In the genomic region with DNA sequence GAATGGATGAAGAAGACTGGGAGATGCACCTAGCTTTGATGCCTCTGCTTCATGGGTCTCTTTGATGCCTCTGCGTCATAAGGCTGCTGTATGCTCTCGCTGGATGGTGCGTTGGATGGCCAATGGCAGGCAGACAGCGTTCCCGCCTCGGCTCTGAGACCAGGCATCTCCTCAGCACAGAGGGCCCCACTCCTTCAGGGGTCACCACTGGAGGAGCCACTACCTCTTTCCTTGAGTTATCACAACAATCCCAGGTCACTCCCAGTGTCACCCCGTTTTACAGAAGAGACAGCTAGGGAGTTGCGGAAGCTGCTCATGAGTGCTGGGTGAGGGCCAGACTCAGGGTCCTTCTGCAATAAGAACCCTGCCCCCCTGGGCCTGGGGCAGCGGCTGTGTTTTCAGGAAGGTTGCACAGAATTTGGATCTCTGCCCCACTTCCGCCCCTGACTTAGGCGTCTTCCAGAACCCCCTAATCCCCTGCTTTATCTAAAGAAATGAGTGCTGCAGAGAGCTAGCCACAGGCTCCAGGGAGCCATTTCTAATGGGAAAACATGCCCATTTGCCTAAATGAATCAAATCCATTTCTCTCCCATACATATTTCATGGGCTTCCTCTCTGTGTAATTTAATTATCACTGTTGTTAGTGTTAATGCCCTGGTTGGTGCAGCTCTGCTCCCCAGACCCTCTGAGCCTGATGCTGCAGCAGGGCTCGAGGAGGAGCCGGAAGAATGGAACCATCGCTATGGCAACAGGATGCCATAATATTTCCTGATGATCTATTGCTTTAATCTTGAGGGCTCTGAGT, we compare ENCODE assay signal across 1 cellular context.
TF ChIP-seq lines count a peak whose summit lies in the region.

No MANE protein-coding gene starts in this region.

TF ChIP-seq in IMR-90, 13 proteins besides CTCF, POLR2A, EP300 and RAD21 (continued from another document):
- TF ChIP-seq CEBPB (IDR thresholded peaks at IDR 0.05; ENCODE audit: low read depth, low read length): no peak
- TF ChIP-seq MAZ (IDR thresholded peaks at IDR 0.05; ENCODE audit: borderline replicate concordance, low read depth, low read length): no peak
TF ChIP-seq in IMR-90: peak in this region for 0.
